28 cellular contexts compared by ENCODE assay signal in the genomic region with DNA sequence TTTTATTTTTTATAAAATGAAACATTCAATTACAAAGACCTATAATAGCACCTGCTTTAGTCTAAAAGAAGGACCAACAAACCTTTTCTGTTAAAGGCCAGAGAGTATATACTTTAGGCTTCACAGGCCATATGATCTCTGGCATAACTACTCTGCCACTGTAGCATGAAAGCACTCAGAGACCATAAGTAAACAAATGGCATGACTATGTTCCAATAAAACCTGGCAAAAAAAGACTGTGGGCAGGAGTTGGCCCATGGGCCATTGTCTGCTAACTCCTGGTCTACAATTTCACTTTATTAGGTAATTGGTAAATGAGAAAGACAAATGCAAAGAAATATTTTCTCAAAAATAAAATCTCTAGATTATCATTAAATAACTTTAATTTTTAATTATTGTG. TPM values are rescaled to one million over a fixed set of nuclear protein-coding genes. Genes with fewer than 3 reads are reported as not detected.
DNase-seq lines count a peak whose midpoint lies in the region; ATAC-seq and TF ChIP-seq lines count a peak whose summit lies in the region.
"Had no signal": no experiment of that assay in that cellular context is flagged by ENCODE, and none has a peak within 500 bp of the region (broad histone marks: within the 10 kb centered on the region; RNA-seq: fewer than 3 reads in every experiment).

No MANE protein-coding gene starts in this region.

- no peaks in the 10 kb centered on the region for H3K9me3 ChIP-seq in ascending aorta
- H3K9me3 ChIP-seq: mucosa of descending colon, prostate gland, SJCRH30, thoracic aorta had no signal

- H3K27ac ChIP-seq in ascending aorta, result no peak overlapping the region
- H3K27ac ChIP-seq: PC-9, prostate gland, SJCRH30, thoracic aorta, WERI-Rb-1 had no signal

- H3K36me3 ChIP-seq in ascending aorta, result peaks cover 4 to 13% of the 10 kb centered on the region in 2 donors
- H3K36me3 ChIP-seq: prostate gland had no signal

- no peak overlapping the region for H3K4me3 Mint-ChIP-seq in chondrocyte (ENCODE audit: unreplicated experiment)
- H3K4me3 Mint-ChIP-seq: activated CD4-positive, alpha-beta memory T cell treated with anti-CD3 and anti-CD28 coated beads for 36 hours; CD4-positive, alpha-beta T cell; neural crest cell; T-helper 17 cell had no signal

- H3K4me1 Mint-ChIP-seq in chondrocyte (ENCODE audit: low read depth), result no peaks in the 10 kb centered on the region

- no peak overlapping the region for H3K27ac Mint-ChIP-seq in chondrocyte (ENCODE audit: unreplicated experiment)
- H3K27ac Mint-ChIP-seq: activated CD4-positive, alpha-beta memory T cell treated with anti-CD3 and anti-CD28 coated beads for 36 hours; CD4-positive, alpha-beta T cell; T-helper 17 cell had no signal

- no peaks in the 10 kb centered on the region for H3K4me1 ChIP-seq in ascending aorta
- H3K4me1 ChIP-seq: prostate gland, SJCRH30 had no signal

- H3K36me3 Mint-ChIP-seq in chondrocyte (ENCODE audit: low read depth), result peaks cover 24% of the 10 kb centered on the region

- DNase-seq in DMS79 treated with DMSO at 0.1 percent for 48 hours (lab: John Stamatoyannopoulos, UW) (peak; percentile 85), NCI-H128 (lab: John Stamatoyannopoulos, UW; ENCODE audit: unreplicated experiment) (peak; percentile 19), NCI-H345 treated with DMSO at 0.1 percent for 48 hours (lab: John Stamatoyannopoulos, UW; ENCODE audit: unreplicated experiment) (peak; percentile 89), left lobe of liver (ENCODE audit: low spot score) (no peak), AG08395 (ENCODE audit: low spot score) (no peak), NK-92 (lab: John Stamatoyannopoulos, UW; ENCODE audit: unreplicated experiment) (no peak), chondrocyte (ENCODE audit: low spot score) (no peak), ascending aorta (ENCODE audit: low spot score in 2 of 2) (no peak)
- DNase-seq: activated CD4-positive, alpha-beta memory T cell treated with anti-CD3 and anti-CD28 coated beads for 36 hours; activated gamma-delta T cell treated with Interleukin-2 at 50 U/mL for 16 hours; CD4-positive, alpha-beta T cell; HCEC 1CT; head of caudate nucleus; Karpas-422; left ventricle myocardium superior; mucosa of descending colon; NCI-H1436 treated with DMSO at 0.1 percent for 48 hours; NCI-H524 treated with DMSO at 0.1 percent for 48 hours; PC-9; SJCRH30; stimulated activated CD4-positive, alpha-beta T cell treated with anti-CD3 and anti-CD28 coated beads, Interleukin-2, amount 100 ng/mL, for 24 hours; stimulated activated naive CD4-positive, alpha-beta T cell; T-helper 17 cell; WERI-Rb-1 had no signal

- peaks cover 3% of the 10 kb centered on the region for H3K9me3 Mint-ChIP-seq in chondrocyte (ENCODE audit: low read depth)
- H3K9me3 Mint-ChIP-seq: activated CD4-positive, alpha-beta memory T cell treated with anti-CD3 and anti-CD28 coated beads for 36 hours; CD4-positive, alpha-beta T cell; neural crest cell had no signal

- H3K27me3 Mint-ChIP-seq in chondrocyte (ENCODE audit: low read depth), result no peaks in the 10 kb centered on the region
- H3K27me3 Mint-ChIP-seq: activated CD4-positive, alpha-beta memory T cell treated with anti-CD3 and anti-CD28 coated beads for 36 hours; CD4-positive, alpha-beta T cell; T-helper 17 cell had no signal

- H3K27me3 ChIP-seq in ascending aorta, result no peaks in the 10 kb centered on the region
- H3K27me3 ChIP-seq: SJCRH30 had no signal

- intact Hi-C loops in ascending aorta (cut with DNase I), result no loop called here

- no peak overlapping the region for H3K4me3 ChIP-seq in ascending aorta
- H3K4me3 ChIP-seq: mucosa of descending colon, PC-9, prostate gland, SJCRH30, thoracic aorta had no signal

- peak; percentile 92 for ATAC-seq in left lobe of liver
- ATAC-seq: left ventricle myocardium superior, mucosa of descending colon, T-helper 17 cell had no signal

- no peak for TF ChIP-seq CTCF in chondrocyte (IDR thresholded peaks at IDR 0.05)
- TF ChIP-seq CTCF in ascending aorta (IDR thresholded peaks at IDR 0.05), result no peak

RNA-seq across cellular contexts. Expression of gene CEP112, which starts 14.9 kb away (rescaled TPM):
- total RNA-seq in left lobe of liver (3.1 TPM), chondrocyte (13.5 to 21.8 TPM (median 16.6 TPM) in 3 replicates), ascending aorta (11.4 TPM)

RNA-seq across cellular contexts. Expression of gene APOH, which starts 52.2 kb away (rescaled TPM):
- total RNA-seq in left lobe of liver (3,947 TPM), chondrocyte (not detected in 3 replicates), ascending aorta (4.7 TPM)
- total RNA-seq: activated CD4-positive, alpha-beta memory T cell treated with anti-CD3 and anti-CD28 coated beads for 36 hours; CD4-positive, alpha-beta T cell; Daoy; left ventricle myocardium superior; neural crest cell; PC-9; prostate gland; SJCRH30; T-helper 17 cell; thoracic aorta had no signal

Comparison
In these comparisons a context has a peak if more than half of its experiments do, and no peak if none do; other contexts are left out.
1. DNase-seq: peak in DMS79 treated with DMSO at 0.1 percent for 48 hours (single experiment), NCI-H128 (single experiment) and NCI-H345 treated with DMSO at 0.1 percent for 48 hours (single experiment); none in left lobe of liver (single experiment), AG08395 (single experiment), NK-92 (single experiment), chondrocyte (single experiment) and ascending aorta (0 of 2).
2. RNA of gene APOH, which starts 52.2 kb away (total RNA-seq): 3,947 TPM in left lobe of liver (single experiment); 4.7 TPM in ascending aorta (single experiment) and not detected in chondrocyte; every median in the first group is over 100 times any median in the second.